11 cellular contexts compared by ENCODE assay signal in the genomic region with DNA sequence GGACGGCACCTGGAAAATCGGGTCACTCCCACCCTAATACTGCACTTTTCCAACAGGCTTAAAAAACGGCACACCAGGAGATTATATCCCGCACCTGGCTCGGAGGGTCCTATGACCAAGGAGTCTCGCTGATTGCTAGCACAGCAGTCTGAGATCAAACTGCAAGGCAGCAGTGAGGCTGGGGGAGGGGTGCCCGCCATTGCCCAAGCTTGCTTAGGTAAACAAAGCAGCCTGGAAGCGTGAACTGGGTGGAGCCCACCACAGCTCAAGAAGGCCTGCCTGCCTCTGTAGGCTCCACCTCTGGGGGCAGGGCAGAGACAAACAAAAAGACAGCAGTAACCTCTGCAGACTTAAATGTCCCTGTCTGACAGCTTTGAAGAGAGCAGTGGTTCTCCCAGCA. TPM values are rescaled to one million over a fixed set of nuclear protein-coding genes. Genes with fewer than 3 reads are reported as not detected.
"Had no signal": no experiment of that assay in that cellular context is flagged by ENCODE, and none has a peak within 500 bp of the region (broad histone marks: within the 10 kb centered on the region; RNA-seq: fewer than 3 reads in every experiment).

No MANE protein-coding gene starts in this region.

RNA-seq across cellular contexts. Expression of gene CAPZA3, which starts 47.5 kb away (rescaled TPM):
- total RNA-seq: OCI-LY7, PC-3, PC-9, Peyer's patch, Right ventricle myocardium superior, RPMI7951, SJCRH30, SJSA1, SK-MEL-5, T-cell had no signal
- polyA plus RNA-seq: SK-N-SH had no signal

RNA-seq across cellular contexts. Expression of gene PLCZ1, which starts 47.7 kb away (rescaled TPM):
- total RNA-seq: OCI-LY7, PC-3, PC-9, Peyer's patch, Right ventricle myocardium superior, RPMI7951, SJCRH30, SJSA1, SK-MEL-5, T-cell had no signal
